2 cellular contexts compared by ENCODE assay signal in genomic region chr15:40831861-40832260, GRCh38.
TF ChIP-seq lines count a peak whose summit lies in the region.

No MANE protein-coding gene starts in this region.

TF ChIP-seq in WTC11, 78 proteins besides CTCF, POLR2A, EP300 and RAD21:
- TF ChIP-seq AFF4 (CRISPR knock-in tag; IDR thresholded peaks at IDR 0.05; ENCODE audit: borderline replicate concordance) (no peak), ZNF396 (CRISPR knock-in tag; IDR thresholded peaks at IDR 0.05; ENCODE audit: borderline replicate concordance) (no peak), GTF2I (CRISPR knock-in tag; conservative IDR thresholded peaks at IDR 0.05) (peak; percentile 70; the same call in 1 of the 2 replicates)

TF ChIP-seq in H1, 55 proteins besides CTCF, POLR2A, EP300 and RAD21:
- TF ChIP-seq TAF1 (IDR thresholded peaks at IDR 0.05; ENCODE audit: low read depth, low read length) (no peak), KDM1A (IDR thresholded peaks at IDR 0.05; ENCODE audit: borderline replicate concordance, low read length) (peak; percentile 81; the same call in 1 of the 2 replicates), HDAC2 (IDR thresholded peaks at IDR 0.05; ENCODE audit: borderline replicate concordance in 1 of 2, low read depth in 2 of 2, low read length in 2 of 2) (0 out of 4 replicates have a peak, but pooled peaks of 1 of the 2 experiments have one; percentile 55), CHD7 (IDR thresholded peaks at IDR 0.05; ENCODE audit: insufficient replicate concordance, low read length) (no peak)
